In genomic region chrX:23003121-23003520, GRCh38 we compare ENCODE assay signal across 16 cellular contexts. TPM values are rescaled to one million over a fixed set of nuclear protein-coding genes. Genes with fewer than 3 reads are reported as not detected.
A peak's percentile ranks its signal among the peaks of the same experiment; 100 is the strongest.
DNase-seq lines count a peak whose midpoint lies in the region; ATAC-seq and TF ChIP-seq lines count a peak whose summit lies in the region.
"Had no signal": no experiment of that assay in that cellular context is flagged by ENCODE, and none has a peak within 500 bp of the region (broad histone marks: within the 10 kb centered on the region; RNA-seq: fewer than 3 reads in every experiment).

No MANE protein-coding gene starts in this region.

- no peaks in the 10 kb centered on the region for H3K36me3 Mint-ChIP-seq in osteocyte (ENCODE audit: unreplicated experiment)

- H3K27ac Mint-ChIP-seq in osteocyte (ENCODE audit: unreplicated experiment): peak overlapping the region; percentile 11
- H3K27ac Mint-ChIP-seq: activated CD4-positive, alpha-beta memory T cell treated with anti-CD3 and anti-CD28 coated beads, Interleukin-2, amount 10 ng/mL, durations not matched to agents 7 days and 5 days had no signal

- H3K9me3 Mint-ChIP-seq in osteocyte (ENCODE audit: unreplicated experiment): peaks cover 5% of the 10 kb centered on the region
- H3K9me3 Mint-ChIP-seq: activated CD4-positive, alpha-beta memory T cell treated with anti-CD3 and anti-CD28 coated beads, Interleukin-2, amount 10 ng/mL, durations not matched to agents 7 days and 5 days had no signal

- H3K4me3 ChIP-seq in fibroblast of mammary gland (ENCODE audit: control insufficient read depth, low read depth, low read length): no peak overlapping the region
- H3K4me3 ChIP-seq: heart left ventricle, PC-9 had no signal

- intact Hi-C loops in Right ventricle myocardium superior (cut with DNase I): no loop called here

- TF ChIP-seq CTCF in fibroblast of mammary gland (conservative IDR thresholded peaks at IDR 0.05; ENCODE audit: control insufficient read depth, insufficient read depth, low read depth, low read length) (no peak), osteocyte (IDR thresholded peaks at IDR 0.05) (no peak)

- ATAC-seq in Right ventricle myocardium superior (ENCODE audit: poor library complexity): no peak
- ATAC-seq: heart left ventricle had no signal

- no peaks in the 10 kb centered on the region for H3K4me1 Mint-ChIP-seq in osteocyte (ENCODE audit: unreplicated experiment)
- H3K4me1 Mint-ChIP-seq: activated CD4-positive, alpha-beta memory T cell treated with anti-CD3 and anti-CD28 coated beads, Interleukin-2, amount 10 ng/mL, durations not matched to agents 7 days and 5 days had no signal

- H3K27me3 Mint-ChIP-seq in osteocyte (ENCODE audit: unreplicated experiment): no peaks in the 10 kb centered on the region
- H3K27me3 Mint-ChIP-seq: activated CD4-positive, alpha-beta memory T cell treated with anti-CD3 and anti-CD28 coated beads, Interleukin-2, amount 10 ng/mL, durations not matched to agents 7 days and 5 days had no signal

- no peak overlapping the region for H3K4me3 Mint-ChIP-seq in osteocyte (ENCODE audit: unreplicated experiment)
- H3K4me3 Mint-ChIP-seq: activated CD4-positive, alpha-beta memory T cell treated with anti-CD3 and anti-CD28 coated beads, Interleukin-2, amount 10 ng/mL, durations not matched to agents 7 days and 5 days had no signal

- DNase-seq in Daoy (ENCODE audit: low read depth): peak; percentile 16
- DNase-seq in RPMI7951 (ENCODE audit: low read depth): peak; percentile 0
- peak; percentile 32 for DNase-seq in fibroblast of mammary gland (ENCODE audit: low read depth)
- no peak for DNase-seq in osteocyte (ENCODE audit: extremely low spot score, unreplicated experiment)
- DNase-seq in NCI-H2107 (lab: John Stamatoyannopoulos, UW): no peak
- DNase-seq in inferior parietal cortex (ENCODE audit: extremely low spot score): no peak
- DNase-seq in Right ventricle myocardium superior: no peak
- DNase-seq: activated CD4-positive, alpha-beta memory T cell treated with anti-CD3 and anti-CD28 coated beads, Interleukin-2, amount 10 ng/mL, durations not matched to agents 7 days and 5 days; heart left ventricle; NCI-H1048; nucleus accumbens; PC-9; stimulated activated CD4-positive, alpha-beta T cell treated with anti-CD3 and anti-CD28 coated beads, Interleukin-4, amount 100 ng/mL, for 4 hours had no signal

RNA-seq across cellular contexts. Expression of gene DDX53, which starts 3.4 kb away (rescaled TPM):
- 1.3 and 1.7 TPM in 2 replicates for total RNA-seq in Daoy (2014; rRNA removed; shearing (Covaris generic))
- not detected in 2 replicates for total RNA-seq in RPMI7951 (2014; rRNA removed; shearing (Covaris generic))
- total RNA-seq in osteocyte (not detected in 2 replicates), Right ventricle myocardium superior (not detected)
- total RNA-seq: activated CD4-positive, alpha-beta memory T cell treated with anti-CD3 and anti-CD28 coated beads, Interleukin-2, amount 10 ng/mL, durations not matched to agents 7 days and 5 days; heart left ventricle; kidney epithelial cell; mononuclear cell; PC-9; temporal lobe had no signal

Comparison
In these comparisons a context has a peak if more than half of its experiments do, and no peak if none do; other contexts are left out.
1. DNase-seq: peak in Daoy (single experiment), RPMI7951 (single experiment) and fibroblast of mammary gland (single experiment); none in osteocyte (single experiment), NCI-H2107 (single experiment), inferior parietal cortex (single experiment) and Right ventricle myocardium superior (single experiment).